In the genomic region with DNA sequence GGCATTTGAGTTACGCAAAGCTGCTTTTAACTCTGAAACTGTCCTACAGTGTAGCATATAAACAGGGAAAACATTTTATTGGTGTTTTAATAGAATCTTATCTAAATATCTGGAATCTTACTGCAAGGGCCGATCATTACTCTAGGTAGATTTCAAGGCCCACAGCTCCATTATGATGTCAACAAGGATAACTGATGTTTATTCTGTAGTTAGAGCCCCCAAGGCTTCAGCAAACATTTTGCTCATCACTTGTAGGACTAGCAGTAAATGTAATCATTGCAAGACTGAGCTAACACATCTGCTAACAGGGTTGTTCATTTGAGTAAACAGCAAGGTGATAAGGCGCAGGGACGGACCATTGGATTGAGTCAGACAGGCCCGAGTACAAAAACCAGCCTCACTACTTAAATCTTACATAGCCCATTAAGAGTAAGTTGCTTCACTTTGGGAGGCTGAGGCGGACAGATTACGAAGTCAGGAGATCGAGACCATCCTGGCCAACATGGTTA, we compare ENCODE assay signal across 2 cellular contexts.
TF ChIP-seq lines count a peak whose summit lies in the region.

No MANE protein-coding gene starts in this region.

TF ChIP-seq in A549, 52 proteins besides CTCF, POLR2A, EP300 and RAD21 (continued from another document):
- TF ChIP-seq, protein P1, sequence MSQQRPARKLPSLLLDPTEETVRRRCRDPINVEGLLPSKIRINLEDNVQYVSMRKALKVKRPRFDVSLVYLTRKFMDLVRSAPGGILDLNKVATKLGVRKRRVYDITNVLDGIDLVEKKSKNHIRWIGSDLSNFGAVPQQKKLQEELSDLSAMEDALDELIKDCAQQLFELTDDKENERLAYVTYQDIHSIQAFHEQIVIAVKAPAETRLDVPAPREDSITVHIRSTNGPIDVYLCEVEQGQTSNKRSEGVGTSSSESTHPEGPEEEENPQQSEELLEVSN (IDR thresholded peaks at IDR 0.05; ENCODE audit: borderline replicate concordance, low read depth): no peak
- TF ChIP-seq CBX2 (IDR thresholded peaks at IDR 0.05; ENCODE audit: borderline replicate concordance, low read depth) (no peak), CEBPB (IDR thresholded peaks at IDR 0.05) (no peak; a peak in 1 of 4 replicates), HDAC2 (IDR thresholded peaks at IDR 0.05) (no peak), HOXB13 (CRISPR knock-in tag; IDR thresholded peaks at IDR 0.05; ENCODE audit: low read depth) (no peak)

TF ChIP-seq in liver, 16 proteins besides CTCF, POLR2A, EP300 and RAD21 (continued from another document):
- TF ChIP-seq, protein P2, sequence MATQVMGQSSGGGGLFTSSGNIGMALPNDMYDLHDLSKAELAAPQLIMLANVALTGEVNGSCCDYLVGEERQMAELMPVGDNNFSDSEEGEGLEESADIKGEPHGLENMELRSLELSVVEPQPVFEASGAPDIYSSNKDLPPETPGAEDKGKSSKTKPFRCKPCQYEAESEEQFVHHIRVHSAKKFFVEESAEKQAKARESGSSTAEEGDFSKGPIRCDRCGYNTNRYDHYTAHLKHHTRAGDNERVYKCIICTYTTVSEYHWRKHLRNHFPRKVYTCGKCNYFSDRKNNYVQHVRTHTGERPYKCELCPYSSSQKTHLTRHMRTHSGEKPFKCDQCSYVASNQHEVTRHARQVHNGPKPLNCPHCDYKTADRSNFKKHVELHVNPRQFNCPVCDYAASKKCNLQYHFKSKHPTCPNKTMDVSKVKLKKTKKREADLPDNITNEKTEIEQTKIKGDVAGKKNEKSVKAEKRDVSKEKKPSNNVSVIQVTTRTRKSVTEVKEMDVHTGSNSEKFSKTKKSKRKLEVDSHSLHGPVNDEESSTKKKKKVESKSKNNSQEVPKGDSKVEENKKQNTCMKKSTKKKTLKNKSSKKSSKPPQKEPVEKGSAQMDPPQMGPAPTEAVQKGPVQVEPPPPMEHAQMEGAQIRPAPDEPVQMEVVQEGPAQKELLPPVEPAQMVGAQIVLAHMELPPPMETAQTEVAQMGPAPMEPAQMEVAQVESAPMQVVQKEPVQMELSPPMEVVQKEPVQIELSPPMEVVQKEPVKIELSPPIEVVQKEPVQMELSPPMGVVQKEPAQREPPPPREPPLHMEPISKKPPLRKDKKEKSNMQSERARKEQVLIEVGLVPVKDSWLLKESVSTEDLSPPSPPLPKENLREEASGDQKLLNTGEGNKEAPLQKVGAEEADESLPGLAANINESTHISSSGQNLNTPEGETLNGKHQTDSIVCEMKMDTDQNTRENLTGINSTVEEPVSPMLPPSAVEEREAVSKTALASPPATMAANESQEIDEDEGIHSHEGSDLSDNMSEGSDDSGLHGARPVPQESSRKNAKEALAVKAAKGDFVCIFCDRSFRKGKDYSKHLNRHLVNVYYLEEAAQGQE (IDR thresholded peaks at IDR 0.05): no peak
- TF ChIP-seq FOXA1 (IDR thresholded peaks at IDR 0.05) (peak; percentile 48), HNF4A (conservative IDR thresholded peaks at IDR 0.05) (peak; percentile 64 to 66), NR2F2 (IDR thresholded peaks at IDR 0.05) (no peak), EGR1 (IDR thresholded peaks at IDR 0.05; ENCODE audit: low read depth in 2 of 2) (no peak), FOXA2 (IDR thresholded peaks at IDR 0.05) (peak; percentile 87)
- TF ChIP-seq, protein P3, sequence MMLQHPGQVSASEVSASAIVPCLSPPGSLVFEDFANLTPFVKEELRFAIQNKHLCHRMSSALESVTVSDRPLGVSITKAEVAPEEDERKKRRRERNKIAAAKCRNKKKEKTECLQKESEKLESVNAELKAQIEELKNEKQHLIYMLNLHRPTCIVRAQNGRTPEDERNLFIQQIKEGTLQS (IDR thresholded peaks at IDR 0.05): peak; percentile 26
